10 cellular contexts compared by ENCODE assay signal in genomic region chr17:35763767-35764122, GRCh38. TPM values are rescaled to one million over a fixed set of nuclear protein-coding genes. Genes with fewer than 3 reads are reported as not detected.
DNase-seq lines count a peak whose midpoint lies in the region; ATAC-seq and TF ChIP-seq lines count a peak whose summit lies in the region.
"Had no signal": no experiment of that assay in that cellular context is flagged by ENCODE, and none has a peak within 500 bp of the region (broad histone marks: within the 10 kb centered on the region; RNA-seq: fewer than 3 reads in every experiment).

No MANE protein-coding gene starts in this region.

- CTCF ChIA-PET in A673 (lab: Charles Lee), result interaction anchor here (0.6 to 1.4 kb wide), 8 partner anchors 9 to 240 kb away, joined by 3 to 13 read pairs (median 4); partner anchors contain the start of genes MMP28 and TAF15

- no peaks in the 10 kb centered on the region for H3K36me3 ChIP-seq in A673 (ENCODE audit: insufficient read depth, low read length, poor library complexity, severe bottlenecking)

- H3K27ac ChIP-seq in A673 (ENCODE audit: low read depth, low read length, poor library complexity, severe bottlenecking) (no peak overlapping the region), HL-60 (replicated peaks) (no peak overlapping the region)

- ATAC-seq in naive B cell (ENCODE audit: low read depth in 2 of 2) (no peak), GM19467 (IDR thresholded peaks at IDR 0.05; ENCODE audit: unreplicated experiment) (no peak)

- H3K27me3 ChIP-seq in A673 (replicated peaks; ENCODE audit: insufficient read depth, low read depth, low read length, poor library complexity) (no peaks in the 10 kb centered on the region), HL-60 (ENCODE audit: insufficient read depth, poor library complexity, severe bottlenecking) (peaks cover 3% of the 10 kb centered on the region)

- H3K4me1 ChIP-seq in A673 (ENCODE audit: insufficient read depth, low read length, poor library complexity, severe bottlenecking), result no peaks in the 10 kb centered on the region

- H3K9me3 ChIP-seq in A673 (ENCODE audit: low read depth, low read length, poor library complexity, severe bottlenecking), result no peaks in the 10 kb centered on the region

- intact Hi-C loops in A673 (cut with micrococcal nuclease; ENCODE audit: unreplicated experiment), result loop anchor here (5.0 kb wide), 1 partner anchor 44 kb away; the partner anchor contains the start of gene TAF15

- peak overlapping the region; percentile 51 for H3K4me3 ChIP-seq in A673 (ENCODE audit: low read depth, low read length, poor library complexity, severe bottlenecking)
- H3K4me3 ChIP-seq in HL-60 (replicated peaks; ENCODE audit: insufficient read depth, low read length), result peak overlapping the region; percentile 56

- TF ChIP-seq CTCF in A673 (conservative IDR thresholded peaks at IDR 0.05; ENCODE audit: low read depth, low read length) (no peak), HL-60 (IDR thresholded peaks at IDR 0.05; ENCODE audit: insufficient read depth, low read length) (no peak), brain (conservative IDR thresholded peaks at IDR 0.05) (no peak)

- H3K4me1 Mint-ChIP-seq in brain (peaks cover 24% of the 10 kb centered on the region), naive B cell (peaks cover 9 to 14% (median 9%) of the 10 kb centered on the region in 3 donors)

- no peak for DNase-seq in A673 (ENCODE audit: low spot score)
- no peak for DNase-seq in HL-60 (ENCODE audit: low read depth in 1 of 2, low spot score in 1 of 2)
- no peak for DNase-seq in naive B cell
- DNase-seq in GF-D8 (lab: John Stamatoyannopoulos, UW), result no peak
- no peak for DNase-seq in NCI-H524 treated with DMSO at 0.1 percent for 48 hours (lab: John Stamatoyannopoulos, UW)
- DNase-seq in superior temporal gyrus (ENCODE audit: extremely low spot score), result no peak

- H3K4me3 Mint-ChIP-seq in brain (peak overlapping the region; percentile 78 to 89 (median 86)), naive B cell (peak overlapping the region; percentile 83 to 98 (median 95))

- H3K9me3 Mint-ChIP-seq in brain, result no peaks in the 10 kb centered on the region
- H3K9me3 Mint-ChIP-seq in naive B cell, result no peaks in the 10 kb centered on the region

- H3K36me3 Mint-ChIP-seq in brain, result no peaks in the 10 kb centered on the region
- H3K36me3 Mint-ChIP-seq in naive B cell, result no peaks in the 10 kb centered on the region

- H3K27me3 Mint-ChIP-seq in brain (peaks cover 2% of the 10 kb centered on the region), naive B cell (peaks cover 0 to 8% (median 7%) of the 10 kb centered on the region in 3 donors)

- H3K27ac Mint-ChIP-seq in brain (peak overlapping the region in 2 of 5 experiments; percentile 55 to 75), naive B cell (peak overlapping the region in 2 of 6 donors; percentile 4 to 65)

- no TSS peak for BruUV-seq in A673 (replicated peaks; lab: Mats Ljungman, UMichigan)

- POLR2A ChIA-PET in A673 (lab: Charles Lee; ENCODE audit: low non-redundant PET), result interaction anchor here (1.3 kb wide), 1 partner anchor 45 kb away, joined by 5 read pairs; the partner anchor contains the start of gene TAF15

RNA-seq across cellular contexts. Expression of gene C17orf50, which starts 3.1 kb away (rescaled TPM):
- not detected in 2 replicates for total RNA-seq in A673 (2021)
- polyA plus RNA-seq in brain (ENCODE audit: insufficient read depth, low read depth, low replicate concordance) (0.68 TPM), naive B cell (ENCODE audit: low read depth in 6 of 6) (not detected)
- total RNA-seq: G401, NCI-H460 had no signal

RNA-seq across cellular contexts. Expression of gene GAS2L2, which starts 10.7 kb away (rescaled TPM):
- total RNA-seq in A673 (2021), result not detected in 2 replicates
- not detected for polyA plus RNA-seq in brain (ENCODE audit: insufficient read depth, low read depth, low replicate concordance)
- polyA plus RNA-seq in naive B cell (ENCODE audit: low read depth in 6 of 6), result not detected
- total RNA-seq: G401, NCI-H460 had no signal

RNA-seq across cellular contexts. Expression of gene MMP28, which starts 31.7 kb away (rescaled TPM):
- total RNA-seq in A673 (2021), result not detected in 2 replicates
- 8.9 TPM for polyA plus RNA-seq in brain (ENCODE audit: insufficient read depth, low read depth, low replicate concordance)
- polyA plus RNA-seq in naive B cell (ENCODE audit: low read depth in 6 of 6), result under 1 TPM in 1 of 6 donors, not detected in 5; 0.21 TPM
- total RNA-seq: G401 had no signal

RNA-seq across cellular contexts. Expression of gene RASL10B, which starts 32.3 kb away (rescaled TPM):
- total RNA-seq in A673 (2021), result 15.9 TPM in 2 replicates
- 12.6 TPM for polyA plus RNA-seq in brain (ENCODE audit: insufficient read depth, low read depth, low replicate concordance)
- not detected for polyA plus RNA-seq in naive B cell (ENCODE audit: low read depth in 6 of 6)

RNA-seq across cellular contexts. Expression of gene TAF15, which starts 45.5 kb away (rescaled TPM):
- total RNA-seq in A673 (2021), result 108 TPM in 2 replicates
- polyA plus RNA-seq in brain (ENCODE audit: insufficient read depth, low read depth, low replicate concordance) (160 TPM), naive B cell (ENCODE audit: low read depth in 6 of 6) (10 to 100 TPM; 16.6 to 44.4 (median 21.7) TPM)
